In the genomic region with DNA sequence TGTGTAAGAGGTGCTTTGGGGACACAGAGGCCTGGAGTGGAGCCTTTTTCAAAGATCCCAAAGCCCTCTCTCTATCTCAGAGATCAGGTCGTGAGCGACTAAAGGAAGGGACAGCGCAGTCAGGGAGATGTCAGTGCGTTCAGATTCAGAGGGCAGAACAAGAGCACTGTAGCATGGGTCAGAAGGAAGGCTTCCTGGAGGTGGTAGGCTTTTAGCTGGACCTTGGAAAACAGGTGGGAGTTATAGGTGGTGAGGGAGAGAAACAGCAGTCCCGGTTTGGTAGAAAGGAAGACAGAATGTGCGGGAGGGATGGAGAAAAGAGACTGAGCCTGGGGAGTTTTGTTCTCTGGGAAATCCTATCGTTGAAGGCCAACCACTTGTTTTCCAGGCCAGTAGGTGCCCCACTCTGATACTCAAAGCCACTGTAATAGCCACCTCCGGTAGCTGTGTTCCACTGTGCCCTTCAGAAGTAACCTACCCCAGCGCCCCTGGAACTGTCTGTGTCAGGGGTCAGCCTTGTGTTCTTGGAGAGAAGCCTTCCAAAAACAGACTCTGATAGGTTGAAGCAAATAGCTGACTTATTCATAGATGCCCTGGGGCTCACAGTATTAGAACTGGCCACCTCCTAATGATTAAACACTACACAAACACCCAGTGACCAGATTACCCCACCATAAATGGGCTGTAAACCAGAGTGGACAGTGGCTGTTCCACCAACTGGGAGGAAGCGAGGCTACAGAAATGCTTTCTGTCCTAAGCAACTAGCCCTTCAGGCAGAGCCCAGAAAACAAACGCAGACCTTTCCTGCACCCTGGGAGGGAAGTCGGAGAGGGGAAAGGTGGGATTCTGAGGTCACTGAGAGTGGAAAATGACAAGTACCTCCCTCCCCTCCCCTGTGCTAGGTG, we compare ENCODE assay signal across 21 cellular contexts.
DNase-seq lines count a peak whose midpoint lies in the region; ATAC-seq and TF ChIP-seq lines count a peak whose summit lies in the region.
"Had no signal": no experiment of that assay in that cellular context is flagged by ENCODE, and none has a peak within 500 bp of the region (broad histone marks: within the 10 kb centered on the region; RNA-seq: fewer than 3 reads in every experiment).

No MANE protein-coding gene starts in this region.

- H3K9me3 ChIP-seq in heart left ventricle (no peaks in the 10 kb centered on the region), mesenchymal stem cell (ENCODE audit: control insufficient read depth, low read length) (no peaks in the 10 kb centered on the region)
- H3K9me3 ChIP-seq: adrenal gland, esophagus muscularis mucosa had no signal

- H3K27me3 ChIP-seq in heart left ventricle: no peaks in the 10 kb centered on the region
- no peaks in the 10 kb centered on the region for H3K27me3 ChIP-seq in foreskin keratinocyte
- H3K27me3 ChIP-seq in mesenchymal stem cell (ENCODE audit: control insufficient read depth in 1 of 2, insufficient read depth in 1 of 2, low read length in 2 of 2): no peaks in the 10 kb centered on the region
- H3K27me3 ChIP-seq: adrenal gland, esophagus muscularis mucosa had no signal

- DNase-seq in heart left ventricle (no peak), Right ventricle myocardium superior (no peak), foreskin keratinocyte (no peak), mesenchymal stem cell (no peak), DMS79 treated with DMSO at 0.1 percent for 48 hours (lab: John Stamatoyannopoulos, UW) (no peak), NCI-H2107 (lab: John Stamatoyannopoulos, UW) (no peak)
- DNase-seq: activated CD4-positive, alpha-beta T cell treated with anti-CD3 and anti-CD28 coated beads, Interleukin-2, amount 50 U/mL, for 1 hour; activated CD8-positive, alpha-beta memory T cell treated with anti-CD3 and anti-CD28 coated beads, Interleukin-2, amount 50 U/mL, for 4 hours; activated effector memory CD4-positive, alpha-beta T cell treated with Interleukin-2 at 50 U/mL for 16 hours; adrenal gland; DMS153; effector CD8-positive, alpha-beta T cell; MV-4-11; NCI-H2029 treated with DMSO at 0.1 percent for 48 hours; NK-92 treated with Interleukin-12 subunit alpha and Interleukin-12 subunit beta, amount 100 ng/mL, for 24 hours; substantia nigra; SW 1271 had no signal

- intact Hi-C loops in heart left ventricle (cut with DNase I) (loop anchor here in 2 of 10 donors (5.0 kb wide), 1 partner anchor 45 kb away; no protein-coding TSS in a partner anchor), Right ventricle myocardium superior (cut with DNase I) (no loop called here)

- H3K4me3 ChIP-seq in heart left ventricle (no peak overlapping the region), mesenchymal stem cell (ENCODE audit: insufficient read depth in 1 of 2, low read depth in 1 of 2, low read length in 2 of 2) (no peak overlapping the region)
- H3K4me3 ChIP-seq: adrenal gland, esophagus muscularis mucosa had no signal

- TF ChIP-seq CTCF in heart left ventricle (IDR thresholded peaks at IDR 0.05) (no peak), foreskin keratinocyte (conservative IDR thresholded peaks at IDR 0.05) (no peak)

- H3K9ac ChIP-seq in mesenchymal stem cell (ENCODE audit: low read length): no peak overlapping the region

- no peak overlapping the region for H2AFZ ChIP-seq in mesenchymal stem cell (ENCODE audit: low read depth, low read length)

- no peak overlapping the region for H3K23ac ChIP-seq in mesenchymal stem cell (ENCODE audit: low read length in 2 of 2)

- 76 to 82% (median 81%) methylated on average over 12 of the region's 12 CpGs for WGBS in heart left ventricle, 4 donors
- 75% methylated on average over 11 of the region's 12 CpGs for WGBS in mesenchymal stem cell

- no peak overlapping the region for H4K8ac ChIP-seq in mesenchymal stem cell (ENCODE audit: low read length)

- peak overlapping the region; percentile 44 for H2BK15ac ChIP-seq in mesenchymal stem cell (ENCODE audit: low read depth, poor library complexity, severe bottlenecking)

- peak overlapping the region in 1 of 2 experiments; percentile 20 for H3K4ac ChIP-seq in mesenchymal stem cell (ENCODE audit: low read depth in 1 of 2, low read length in 2 of 2)

- H3K79me1 ChIP-seq in mesenchymal stem cell (replicated peaks; ENCODE audit: low read length, poor library complexity, severe bottlenecking): no peaks in the 10 kb centered on the region

- no peak for TF ChIP-seq POLR2A in heart left ventricle (IDR thresholded peaks at IDR 0.05)

- H2AK5ac ChIP-seq in mesenchymal stem cell (ENCODE audit: low read length, severe bottlenecking): peak overlapping the region; percentile 13

- H3K4me1 ChIP-seq in heart left ventricle (peaks cover 0 to 56% (median 17%) of the 10 kb centered on the region in 12 donors), foreskin keratinocyte (peaks cover 10% of the 10 kb centered on the region), mesenchymal stem cell (ENCODE audit: control insufficient read depth, insufficient read depth, low read depth, low read length) (peaks cover 21% of the 10 kb centered on the region)
- H3K4me1 ChIP-seq: adrenal gland had no signal

- H3K4me2 ChIP-seq in mesenchymal stem cell (ENCODE audit: low read length, poor library complexity, severe bottlenecking): no peak overlapping the region

- peak in 3 of 4 donors; percentile 19 to 45 (median 42) for ATAC-seq in heart left ventricle
- ATAC-seq in Right ventricle myocardium superior (ENCODE audit: poor library complexity): no peak
- ATAC-seq in foreskin keratinocyte: no peak
- ATAC-seq in HG02870 (IDR thresholded peaks at IDR 0.05; ENCODE audit: unreplicated experiment): no peak
- ATAC-seq in GM21717 (IDR thresholded peaks at IDR 0.05; ENCODE audit: unreplicated experiment): no peak

- no peak overlapping the region for H3K14ac ChIP-seq in mesenchymal stem cell (ENCODE audit: low read length in 2 of 2)

- no peaks in the 10 kb centered on the region for H3K36me3 ChIP-seq in heart left ventricle
- H3K36me3 ChIP-seq in mesenchymal stem cell (ENCODE audit: control insufficient read depth in 1 of 2, insufficient read depth in 2 of 2, low read depth in 1 of 2, low read length in 2 of 2): peaks cover 0 to 80% of the 10 kb centered on the region in 2 experiments
- H3K36me3 ChIP-seq: adrenal gland had no signal

- H4K91ac ChIP-seq in mesenchymal stem cell (ENCODE audit: low read length): no peak overlapping the region

- no peak overlapping the region for H2BK120ac ChIP-seq in mesenchymal stem cell (ENCODE audit: low read depth, low read length)

- H2BK5ac ChIP-seq in mesenchymal stem cell (ENCODE audit: low read depth, low read length, poor library complexity, severe bottlenecking): no peak overlapping the region

- H3K27ac ChIP-seq in heart left ventricle (peak overlapping the region in 7 of 12 donors; percentile 8 to 60 (median 49)), foreskin keratinocyte (peak overlapping the region; percentile 69), mesenchymal stem cell (ENCODE audit: low read length, poor library complexity, severe bottlenecking) (peak overlapping the region; percentile 18)
- H3K27ac ChIP-seq: adrenal gland, esophagus muscularis mucosa, RWPE1 had no signal

- H2BK12ac ChIP-seq in mesenchymal stem cell (ENCODE audit: low read length in 2 of 2): no peak overlapping the region

- H3K18ac ChIP-seq in mesenchymal stem cell (ENCODE audit: low read depth in 1 of 2, low read length in 2 of 2): peak overlapping the region in 1 of 2 experiments; percentile 38

Comparison
In these comparisons a context has a peak if more than half of its experiments do, and no peak if none do; other contexts are left out.
1. ATAC-seq: peak in heart left ventricle (3 of 4); none in Right ventricle myocardium superior (single experiment), foreskin keratinocyte (single experiment), HG02870 (single experiment) and GM21717 (single experiment).
2. H3K27ac ChIP-seq: peak in every context shown above with its lines; median percentile 69 in foreskin keratinocyte; 49 in heart left ventricle; 18 in mesenchymal stem cell.